8 cellular contexts compared by ENCODE assay signal in the genomic region with DNA sequence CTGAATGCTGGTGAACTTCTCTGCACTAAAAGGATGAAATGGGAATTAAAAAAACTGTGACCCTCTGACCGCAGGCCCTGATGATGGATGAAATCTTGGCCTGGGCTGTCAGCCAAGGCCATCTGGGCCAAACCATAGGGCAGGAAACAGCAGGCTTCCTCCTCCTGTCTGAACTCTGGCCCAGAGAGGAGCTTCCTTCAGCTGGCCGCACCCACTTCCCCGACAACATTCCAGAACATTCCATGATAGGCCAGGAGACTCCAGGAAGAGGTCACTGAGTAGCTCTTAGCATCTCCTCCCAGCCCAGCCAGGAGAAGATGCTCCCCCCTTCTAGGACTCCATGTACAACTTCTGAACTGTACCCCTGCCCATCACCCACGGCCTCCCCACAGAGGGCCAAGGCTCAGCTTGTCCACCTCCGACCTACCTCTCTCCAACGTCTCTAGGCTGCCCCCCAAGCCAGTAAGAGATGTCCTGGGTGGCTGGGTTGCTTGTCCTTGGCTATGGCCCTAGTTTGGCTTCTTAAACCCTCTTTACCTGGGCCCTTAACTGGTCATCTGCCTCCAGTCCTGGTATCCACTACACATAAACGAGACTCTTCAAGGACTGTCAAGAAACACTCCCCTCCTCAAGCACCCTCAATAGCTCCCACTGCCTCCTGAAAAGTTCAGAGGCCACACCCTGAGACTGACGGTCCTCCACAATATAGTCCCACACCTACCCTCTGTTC. TPM values are rescaled to one million over a fixed set of nuclear protein-coding genes. Genes with fewer than 3 reads are reported as not detected.
DNase-seq lines count a peak whose midpoint lies in the region; ATAC-seq lines count a peak whose summit lies in the region.

No MANE protein-coding gene starts in this region.

- no peak overlapping the region for H4K5ac ChIP-seq in mesendoderm (ENCODE audit: low read length)

- POLR2A ChIA-PET in activated naive CD8-positive, alpha-beta T cell treated with anti-CD3 and anti-CD28 coated beads, Interleukin-2, amount 10 ng/mL, durations not matched to agents 7 days and 5 days (lab: Charles Lee) = no interaction called here

- no CpG with 5 or more reads among the region's 8 CpGs for WGBS in mesendoderm (ENCODE audit: extremely low coverage, insufficient coverage, low lambda C conversion rate)
- 87 to 90% methylated on average over 8 of the region's 8 CpGs for WGBS in aorta, 2 donors

- intact Hi-C loops in aorta (cut with DNase I) = no loop called here

- no peak overlapping the region for H3K4me3 Mint-ChIP-seq in activated naive CD8-positive, alpha-beta T cell treated with anti-CD3 and anti-CD28 coated beads, Interleukin-2, amount 10 ng/mL, durations not matched to agents 7 days and 5 days
- no peak overlapping the region for H3K4me3 Mint-ChIP-seq in activated naive CD8-positive, alpha-beta T cell treated with anti-CD3 and anti-CD28 coated beads for 36 hours
- H3K4me3 Mint-ChIP-seq in activated naive CD4-positive, alpha-beta T cell treated with anti-CD3 and anti-CD28 coated beads, Interleukin-2, amount 10 ng/mL, durations not matched to agents 7 days and 5 days = no peak overlapping the region

- H3K4me1 Mint-ChIP-seq in activated naive CD8-positive, alpha-beta T cell treated with anti-CD3 and anti-CD28 coated beads, Interleukin-2, amount 10 ng/mL, durations not matched to agents 7 days and 5 days = no peaks in the 10 kb centered on the region
- no peaks in the 10 kb centered on the region for H3K4me1 Mint-ChIP-seq in activated naive CD8-positive, alpha-beta T cell treated with anti-CD3 and anti-CD28 coated beads for 36 hours
- H3K4me1 Mint-ChIP-seq in activated naive CD4-positive, alpha-beta T cell treated with anti-CD3 and anti-CD28 coated beads, Interleukin-2, amount 10 ng/mL, durations not matched to agents 7 days and 5 days = no peaks in the 10 kb centered on the region

- H2BK15ac ChIP-seq in mesendoderm (replicated peaks; ENCODE audit: low read depth) = no peak overlapping the region

- no peaks in the 10 kb centered on the region for H3K36me3 Mint-ChIP-seq in activated naive CD8-positive, alpha-beta T cell treated with anti-CD3 and anti-CD28 coated beads, Interleukin-2, amount 10 ng/mL, durations not matched to agents 7 days and 5 days
- no peaks in the 10 kb centered on the region for H3K36me3 Mint-ChIP-seq in activated naive CD8-positive, alpha-beta T cell treated with anti-CD3 and anti-CD28 coated beads for 36 hours
- H3K36me3 Mint-ChIP-seq in activated naive CD4-positive, alpha-beta T cell treated with anti-CD3 and anti-CD28 coated beads, Interleukin-2, amount 10 ng/mL, durations not matched to agents 7 days and 5 days = no peaks in the 10 kb centered on the region

- H3K4me3 ChIP-seq in endocrine pancreas (ENCODE audit: control insufficient read depth, insufficient read depth, low read length) = no peak overlapping the region
- no peak overlapping the region for H3K4me3 ChIP-seq in mesendoderm (ENCODE audit: low read length)
- H3K4me3 ChIP-seq in aorta (ENCODE audit: low read length in 2 of 2) = no peak overlapping the region

- H3K36me3 ChIP-seq in endocrine pancreas (ENCODE audit: control insufficient read depth, insufficient read depth, low read length) = no peaks in the 10 kb centered on the region
- no peaks in the 10 kb centered on the region for H3K36me3 ChIP-seq in mesendoderm (ENCODE audit: control insufficient read depth, insufficient read depth, low read length)
- no peaks in the 10 kb centered on the region for H3K36me3 ChIP-seq in aorta (ENCODE audit: control insufficient read depth in 1 of 2, insufficient read depth in 2 of 2, low read length in 1 of 2)

- H3K9me3 ChIP-seq in endocrine pancreas (ENCODE audit: control insufficient read depth, low read length) (no peaks in the 10 kb centered on the region), aorta (ENCODE audit: control insufficient read depth, low read length) (no peaks in the 10 kb centered on the region)

- no peaks in the 10 kb centered on the region for H3K27me3 Mint-ChIP-seq in activated naive CD8-positive, alpha-beta T cell treated with anti-CD3 and anti-CD28 coated beads, Interleukin-2, amount 10 ng/mL, durations not matched to agents 7 days and 5 days
- no peaks in the 10 kb centered on the region for H3K27me3 Mint-ChIP-seq in activated naive CD8-positive, alpha-beta T cell treated with anti-CD3 and anti-CD28 coated beads for 36 hours
- H3K27me3 Mint-ChIP-seq in activated naive CD4-positive, alpha-beta T cell treated with anti-CD3 and anti-CD28 coated beads, Interleukin-2, amount 10 ng/mL, durations not matched to agents 7 days and 5 days = peaks cover 3% of the 10 kb centered on the region

- H3K4me2 ChIP-seq in mesendoderm (ENCODE audit: low read length) = no peak overlapping the region

- CTCF ChIA-PET in activated naive CD4-positive, alpha-beta T cell treated with anti-CD3 and anti-CD28 coated beads, Interleukin-2, amount 10 ng/mL, durations not matched to agents 7 days and 5 days (lab: Charles Lee) = no interaction called here

- peaks cover 16% of the 10 kb centered on the region for H3K4me1 ChIP-seq in endocrine pancreas (ENCODE audit: control insufficient read depth, insufficient read depth, low read length)
- no peaks in the 10 kb centered on the region for H3K4me1 ChIP-seq in mesendoderm (ENCODE audit: control insufficient read depth, low read depth, low read length)
- no peaks in the 10 kb centered on the region for H3K4me1 ChIP-seq in aorta (ENCODE audit: control insufficient read depth in 1 of 2, insufficient read depth in 2 of 2, low read length in 2 of 2)

- H3K27me3 ChIP-seq in endocrine pancreas (ENCODE audit: control insufficient read depth, insufficient read depth, low read length) (no peaks in the 10 kb centered on the region), mesendoderm (ENCODE audit: insufficient read depth, low read length, poor library complexity) (no peaks in the 10 kb centered on the region), aorta (ENCODE audit: control insufficient read depth in 1 of 2, insufficient read depth in 2 of 2, low read length in 1 of 2) (no peaks in the 10 kb centered on the region)

- no peak overlapping the region for H3K4ac ChIP-seq in mesendoderm (ENCODE audit: low read depth, low read length)

- H3K79me1 ChIP-seq in mesendoderm (ENCODE audit: low read length) = no peaks in the 10 kb centered on the region

- no peak overlapping the region for H2BK120ac ChIP-seq in mesendoderm (ENCODE audit: low read depth, low read length)

- H3K56ac ChIP-seq in mesendoderm (ENCODE audit: low read length) = no peak overlapping the region

- H2AK5ac ChIP-seq in mesendoderm (ENCODE audit: low read length) = peak overlapping the region; percentile 51

- no peak overlapping the region for H2BK5ac ChIP-seq in mesendoderm (ENCODE audit: low read length)

- peak overlapping the region; percentile 7 for H3K27ac Mint-ChIP-seq in activated naive CD8-positive, alpha-beta T cell treated with anti-CD3 and anti-CD28 coated beads, Interleukin-2, amount 10 ng/mL, durations not matched to agents 7 days and 5 days
- H3K27ac Mint-ChIP-seq in activated naive CD8-positive, alpha-beta T cell treated with anti-CD3 and anti-CD28 coated beads for 36 hours = no peak overlapping the region
- H3K27ac Mint-ChIP-seq in activated naive CD4-positive, alpha-beta T cell treated with anti-CD3 and anti-CD28 coated beads, Interleukin-2, amount 10 ng/mL, durations not matched to agents 7 days and 5 days = no peak overlapping the region

- no peaks in the 10 kb centered on the region for H3K79me2 ChIP-seq in mesendoderm (ENCODE audit: control insufficient read depth, insufficient read depth, low read length)

- H3K27ac ChIP-seq in mesendoderm (ENCODE audit: low read depth, low read length) = no peak overlapping the region
- H3K27ac ChIP-seq in aorta (ENCODE audit: low read depth in 1 of 2, low read length in 2 of 2) = no peak overlapping the region

- H3K23ac ChIP-seq in mesendoderm (ENCODE audit: low read length) = no peak overlapping the region

- H3K18ac ChIP-seq in mesendoderm (ENCODE audit: low read length) = no peak overlapping the region

- H3K9me3 Mint-ChIP-seq in activated naive CD8-positive, alpha-beta T cell treated with anti-CD3 and anti-CD28 coated beads, Interleukin-2, amount 10 ng/mL, durations not matched to agents 7 days and 5 days = peaks cover 3% of the 10 kb centered on the region
- no peaks in the 10 kb centered on the region for H3K9me3 Mint-ChIP-seq in activated naive CD8-positive, alpha-beta T cell treated with anti-CD3 and anti-CD28 coated beads for 36 hours
- H3K9me3 Mint-ChIP-seq in activated naive CD4-positive, alpha-beta T cell treated with anti-CD3 and anti-CD28 coated beads, Interleukin-2, amount 10 ng/mL, durations not matched to agents 7 days and 5 days = peaks cover 7% of the 10 kb centered on the region

- DNase-seq in activated naive CD8-positive, alpha-beta T cell treated with anti-CD3 and anti-CD28 coated beads, Interleukin-2, amount 10 ng/mL, durations not matched to agents 7 days and 5 days = no peak
- DNase-seq in activated naive CD8-positive, alpha-beta T cell treated with anti-CD3 and anti-CD28 coated beads for 36 hours = no peak
- DNase-seq in mesendoderm (peak; percentile 73), aorta (peak in 1 of 2 donors; percentile 89), 8988T (no peak)
- DNase-seq in activated naive CD4-positive, alpha-beta T cell treated with anti-CD3 and anti-CD28 coated beads, Interleukin-2, amount 10 ng/mL, durations not matched to agents 7 days and 5 days = no peak

- H4K8ac ChIP-seq in mesendoderm (ENCODE audit: low read depth, low read length) = no peak overlapping the region

- H3K9ac ChIP-seq in endocrine pancreas (ENCODE audit: control insufficient read depth, insufficient read depth, low read length) = peak overlapping the region; percentile 44
- H3K9ac ChIP-seq in mesendoderm (ENCODE audit: low read length) = no peak overlapping the region

- ATAC-seq in activated naive CD8-positive, alpha-beta T cell treated with anti-CD3 and anti-CD28 coated beads, Interleukin-2, amount 10 ng/mL, durations not matched to agents 7 days and 5 days (ENCODE audit: low read depth) = no peak
- ATAC-seq in aorta (ENCODE audit: low FRiP score) = peak; percentile 82
- no peak for ATAC-seq in HG03354 (IDR thresholded peaks at IDR 0.05; ENCODE audit: poor library complexity, severe bottlenecking, unreplicated experiment)

RNA-seq across cellular contexts. Expression of gene RPH3AL, which starts 1.7 kb away (rescaled TPM):
- total RNA-seq in activated naive CD8-positive, alpha-beta T cell treated with anti-CD3 and anti-CD28 coated beads, Interleukin-2, amount 10 ng/mL, durations not matched to agents 7 days and 5 days = 1 to 10 TPM; 2.1 to 2.7 TPM
- 1 to 10 TPM in 1 of 2 experiments, under 1 TPM in 1; 0.64 to 1.2 TPM for total RNA-seq in activated naive CD8-positive, alpha-beta T cell treated with anti-CD3 and anti-CD28 coated beads for 36 hours
- 4.5 TPM for polyA plus RNA-seq in mesendoderm (2013, experiment 1 of 2)
- 4.8 TPM for polyA plus RNA-seq in mesendoderm (2013, experiment 2 of 2)
- total RNA-seq in aorta = 10 to 100 TPM; 12.5 to 18.1 TPM
- 1 to 10 TPM; 1.6 to 3.5 TPM for polyA plus RNA-seq in aorta
